36 cellular contexts compared by ENCODE assay signal in the genomic region with DNA sequence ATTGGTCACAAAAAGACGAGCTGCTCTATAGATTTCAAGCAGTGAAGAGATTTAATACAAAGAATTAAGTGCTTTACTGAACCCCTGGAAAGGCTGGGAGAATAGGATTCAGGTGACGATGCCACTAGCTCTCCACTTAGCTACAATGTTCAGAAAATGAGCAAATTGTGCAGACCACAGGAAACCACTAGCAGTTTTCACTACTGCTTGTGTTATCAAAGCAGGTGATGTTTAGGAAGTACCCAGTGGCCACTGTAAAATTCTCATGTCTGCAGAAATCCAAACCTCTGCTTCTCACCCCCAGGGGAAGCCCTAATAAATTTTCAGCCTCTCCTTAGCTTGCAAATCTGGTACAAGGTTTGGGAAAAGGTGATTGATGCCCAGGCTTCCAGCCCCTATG.
"Had no signal": no experiment of that assay in that cellular context is flagged by ENCODE, and none has a peak within 500 bp of the region (broad histone marks: within the 10 kb centered on the region; RNA-seq: fewer than 3 reads in every experiment).

No MANE protein-coding gene starts in this region.

- ATAC-seq: activated CD8-positive, alpha-beta T cell treated with anti-CD3 and anti-CD28 coated beads for 36 hours; activated naive CD4-positive, alpha-beta T cell treated with anti-CD3 and anti-CD28 coated beads, Interleukin-2, amount 50 U/mL, for 72 hours; activated T-cell treated with anti-CD3 and anti-CD28 coated beads, Interleukin-2, amount 50 U/mL, for 4 hours; activated T-cell treated with anti-CD3 and anti-CD28 coated beads, Interleukin-2, amount 50 U/mL, for 72 hours; activated T-helper 17 cell treated with anti-CD3 and anti-CD28 coated beads, Interleukin-2, amount 50 U/mL, for 72 hours; body of pancreas had no signal

- H3K9me3 Mint-ChIP-seq: activated CD4-positive, alpha-beta memory T cell treated with anti-CD3 and anti-CD28 coated beads for 36 hours; activated CD4-positive, alpha-beta T cell treated with anti-CD3 and anti-CD28 coated beads, Interleukin-2, amount 10 ng/mL, durations not matched to agents 24 days and 14 days; activated T-cell treated with anti-CD3 and anti-CD28 coated beads, Interleukin-2, amount 50 U/mL, for 4 hours had no signal

- H3K4me3 Mint-ChIP-seq: activated B cell treated with CpG ODN at 0.5 μM for 24 hours; activated CD4-positive, alpha-beta memory T cell treated with anti-CD3 and anti-CD28 coated beads for 36 hours; activated CD4-positive, alpha-beta T cell treated with anti-CD3 and anti-CD28 coated beads, Interleukin-2, amount 10 ng/mL, durations not matched to agents 24 days and 14 days; activated CD8-positive, alpha-beta T cell treated with anti-CD3 and anti-CD28 coated beads for 36 hours; activated naive CD4-positive, alpha-beta T cell treated with anti-CD3 and anti-CD28 coated beads for 36 hours; activated naive CD8-positive, alpha-beta T cell treated with anti-CD3 and anti-CD28 coated beads for 36 hours; activated T-cell treated with anti-CD3 and anti-CD28 coated beads, Interleukin-2, amount 50 U/mL, for 4 hours; activated T-cell treated with anti-CD3 and anti-CD28 coated beads, Interleukin-2, amount 50 U/mL, for 72 hours; activated T-helper 1 cell treated with anti-CD3 and anti-CD28 coated beads, Interleukin-12 subunit alpha, Interleukin-12 subunit beta, Interleukin-2, Interleukin-4 antibody, amounts not matched to agents 30 ng/mL and 10 ng/mL and 1 ng/mL, durations not matched to agents 14 hours and 24 hours and 36 hours; activated T-helper 17 cell treated with anti-CD3 and anti-CD28 coated beads, Interleukin-2, amount 50 U/mL, for 72 hours; T-helper 1 cell treated with Interleukin-12 subunit alpha and Interleukin-12 subunit beta and Interleukin-4 antibody, amounts not matched to agents 30 μg/mL and 1 μg/mL, for 36 hours; T-helper 2 cell treated with Interferon-gamma antibody and Interleukin-4, amounts not matched to agents 5 μg/mL and 100 μg/mL, for 36 hours had no signal

- H3K36me3 ChIP-seq: adrenal gland, brain microvascular endothelial cell, breast epithelium had no signal

- H3K4me1 Mint-ChIP-seq: activated B cell treated with CpG ODN at 0.5 μM for 24 hours; activated CD4-positive, alpha-beta T cell treated with anti-CD3 and anti-CD28 coated beads, Interleukin-2, amount 10 ng/mL, durations not matched to agents 24 days and 14 days; activated naive CD8-positive, alpha-beta T cell treated with anti-CD3 and anti-CD28 coated beads for 36 hours; activated T-helper 17 cell treated with anti-CD3 and anti-CD28 coated beads, Interleukin-2, amount 50 U/mL, for 72 hours had no signal

- FAIRE-seq: TTC549 had no signal

- DNase-seq: activated B cell treated with CpG ODN at 0.5 μM for 24 hours; activated CD4-positive, alpha-beta memory T cell treated with anti-CD3 and anti-CD28 coated beads for 36 hours; activated CD4-positive, alpha-beta T cell treated with anti-CD3 and anti-CD28 coated beads for 4 hours; activated CD4-positive, alpha-beta T cell treated with anti-CD3 and anti-CD28 coated beads, Interleukin-2, amount 10 ng/mL, durations not matched to agents 24 days and 14 days; activated CD4-positive, alpha-beta T cell treated with anti-CD3 and anti-CD28 coated beads, Interleukin-2, amount 50 U/mL, for 1 hour; activated CD4-positive, alpha-beta T cell treated with anti-CD3 and anti-CD28 coated beads, Interleukin-2, amount 50 U/mL, for 4 hours; activated CD4-positive, CD25-positive, alpha-beta regulatory T cell treated with anti-CD3 and anti-CD28 coated beads, Interleukin-2, amount 50 U/mL, for 72 hours; activated CD8-positive, alpha-beta memory T cell treated with anti-CD3 and anti-CD28 coated beads, Interleukin-2, amount 50 U/mL, for 4 hours; activated CD8-positive, alpha-beta T cell treated with anti-CD3 and anti-CD28 coated beads for 36 hours; activated effector memory CD4-positive, alpha-beta T cell treated with anti-CD3 and anti-CD28 coated beads, Interleukin-2, amount 50 U/mL, for 16 hours; activated gamma-delta T cell treated with Interleukin-2 at 50 U/mL for 16 hours; activated naive CD4-positive, alpha-beta T cell; activated naive CD4-positive, alpha-beta T cell treated with anti-CD3 and anti-CD28 coated beads for 36 hours; activated naive CD4-positive, alpha-beta T cell treated with anti-CD3 and anti-CD28 coated beads, Interleukin-2, amount 50 U/mL, for 16 hours; activated naive CD8-positive, alpha-beta T cell treated with anti-CD3 and anti-CD28 coated beads for 36 hours; activated T-cell treated with anti-CD3 and anti-CD28 coated beads for 4 hours; activated T-cell treated with anti-CD3 and anti-CD28 coated beads, Interleukin-2, amount 50 U/mL, for 1 hour; activated T-cell treated with anti-CD3 and anti-CD28 coated beads, Interleukin-2, amount 50 U/mL, for 4 hours; activated T-cell treated with anti-CD3 and anti-CD28 coated beads, Interleukin-2, amount 50 U/mL, for 72 hours; adrenal gland; amniotic stem cell; aorta; body of pancreas; brain microvascular endothelial cell; central memory CD4-positive, alpha-beta T cell; T-helper 1 cell; T-helper 2 cell; T-helper 9 cell had no signal

- H3K27ac Mint-ChIP-seq: activated B cell treated with CpG ODN at 0.5 μM for 24 hours; activated CD4-positive, alpha-beta memory T cell treated with anti-CD3 and anti-CD28 coated beads for 36 hours; activated CD4-positive, alpha-beta T cell treated with anti-CD3 and anti-CD28 coated beads, Interleukin-2, amount 10 ng/mL, durations not matched to agents 24 days and 14 days; activated CD8-positive, alpha-beta T cell treated with anti-CD3 and anti-CD28 coated beads for 36 hours; activated naive CD4-positive, alpha-beta T cell treated with anti-CD3 and anti-CD28 coated beads for 36 hours; activated naive CD4-positive, alpha-beta T cell treated with anti-CD3 and anti-CD28 coated beads, Interleukin-2, amount 50 U/mL, for 72 hours; activated naive CD8-positive, alpha-beta T cell treated with anti-CD3 and anti-CD28 coated beads for 36 hours; activated T-cell treated with anti-CD3 and anti-CD28 coated beads, Interleukin-2, amount 50 U/mL, for 72 hours; activated T-helper 1 cell treated with anti-CD3 and anti-CD28 coated beads, Interleukin-12 subunit alpha, Interleukin-12 subunit beta, Interleukin-2, Interleukin-4 antibody, amounts not matched to agents 30 ng/mL and 10 ng/mL and 1 ng/mL, durations not matched to agents 14 hours and 24 hours and 36 hours; activated T-helper 17 cell treated with anti-CD3 and anti-CD28 coated beads, Interleukin-2, amount 50 U/mL, for 72 hours; T-helper 1 cell treated with Interleukin-12 subunit alpha and Interleukin-12 subunit beta and Interleukin-4 antibody, amounts not matched to agents 30 μg/mL and 1 μg/mL, for 36 hours; T-helper 2 cell treated with Interferon-gamma antibody and Interleukin-4, amounts not matched to agents 5 μg/mL and 100 μg/mL, for 36 hours had no signal

- H3K9me3 ChIP-seq: adrenal gland, body of pancreas, breast epithelium had no signal

- H3K36me3 Mint-ChIP-seq: activated CD4-positive, alpha-beta memory T cell treated with anti-CD3 and anti-CD28 coated beads for 36 hours; activated naive CD4-positive, alpha-beta T cell treated with anti-CD3 and anti-CD28 coated beads, Interleukin-2, amount 50 U/mL, for 72 hours; activated naive CD8-positive, alpha-beta T cell treated with anti-CD3 and anti-CD28 coated beads for 36 hours had no signal

- H3K27me3 Mint-ChIP-seq: activated B cell treated with CpG ODN at 0.5 μM for 24 hours; activated CD4-positive, alpha-beta memory T cell treated with anti-CD3 and anti-CD28 coated beads for 36 hours; activated CD4-positive, alpha-beta T cell treated with anti-CD3 and anti-CD28 coated beads, Interleukin-2, amount 10 ng/mL, durations not matched to agents 24 days and 14 days; activated CD8-positive, alpha-beta T cell treated with anti-CD3 and anti-CD28 coated beads for 36 hours; activated naive CD8-positive, alpha-beta T cell treated with anti-CD3 and anti-CD28 coated beads for 36 hours; activated T-helper 17 cell treated with anti-CD3 and anti-CD28 coated beads, Interleukin-2, amount 50 U/mL, for 72 hours had no signal

- H3K27me3 ChIP-seq: adrenal gland, body of pancreas, brain microvascular endothelial cell, breast epithelium had no signal

- H3K4me1 ChIP-seq: adrenal gland, body of pancreas, breast epithelium had no signal

- H3K27ac ChIP-seq: adrenal gland, body of pancreas, brain microvascular endothelial cell, breast epithelium, VCaP had no signal

- H3K4me3 ChIP-seq: adrenal gland, body of pancreas, breast epithelium had no signal
